Comparison of ENCODE assay signal across 25 cellular contexts in the genomic region with DNA sequence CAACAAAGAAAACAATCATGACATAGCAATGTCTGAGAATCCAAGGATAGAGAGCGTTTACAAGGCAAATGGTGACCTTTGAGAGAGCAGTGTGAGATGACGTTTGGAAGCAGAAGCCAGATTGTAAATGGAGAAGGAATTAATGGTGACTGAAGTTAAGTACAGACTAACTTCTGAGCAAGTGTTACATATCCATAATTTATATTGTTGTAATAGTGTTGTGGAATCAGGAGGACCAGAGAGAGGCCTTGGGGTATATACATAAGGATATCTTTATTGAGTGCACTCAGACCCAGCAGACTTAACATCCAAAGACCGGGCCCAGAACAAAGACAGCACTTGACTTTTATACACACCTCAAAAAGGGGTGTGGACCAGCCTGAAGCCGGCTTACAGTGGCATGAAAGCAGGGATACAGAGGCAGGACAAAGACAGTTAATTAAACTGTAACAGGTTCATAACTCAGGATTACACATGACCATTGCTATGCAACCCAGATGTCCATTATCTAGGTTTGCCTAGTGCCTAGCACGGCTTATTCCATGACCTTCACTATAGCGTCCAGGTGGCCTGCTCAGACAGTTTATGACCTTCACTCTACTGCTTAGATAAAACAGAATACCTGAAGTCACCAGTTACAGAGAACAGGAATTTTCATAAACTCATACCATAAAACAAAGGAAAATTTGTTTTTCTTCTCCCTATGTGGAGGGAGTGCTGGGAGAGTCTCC. TPM values are rescaled to one million over a fixed set of nuclear protein-coding genes. Genes with fewer than 3 reads are reported as not detected.
DNase-seq lines count a peak whose midpoint lies in the region; ATAC-seq, FAIRE-seq and TF ChIP-seq lines count a peak whose summit lies in the region.
"Had no signal": no experiment of that assay in that cellular context is flagged by ENCODE, and none has a peak within 500 bp of the region (broad histone marks: within the 10 kb centered on the region; RNA-seq: fewer than 3 reads in every experiment).

No MANE protein-coding gene starts in this region.

- peaks cover 3% of the 10 kb centered on the region for H3K36me3 Mint-ChIP-seq in activated T-helper 1 cell treated with anti-CD3 and anti-CD28 coated beads, Interleukin-12 subunit alpha, Interleukin-12 subunit beta, Interleukin-2, Interleukin-4 antibody, amounts not matched to agents 30 ng/mL and 10 ng/mL and 1 ng/mL, durations not matched to agents 14 hours and 24 hours and 36 hours (ENCODE audit: low read depth)
- H3K36me3 Mint-ChIP-seq in type B pancreatic cell = no peaks in the 10 kb centered on the region
- H3K36me3 Mint-ChIP-seq in endodermal cell (ENCODE audit: low read depth) = no peaks in the 10 kb centered on the region
- H3K36me3 Mint-ChIP-seq: CD8-positive, alpha-beta T cell had no signal

- intact Hi-C loops in activated T-helper 1 cell treated with anti-CD3 and anti-CD28 coated beads, Interleukin-12 subunit alpha, Interleukin-12 subunit beta, Interleukin-2, Interleukin-4 antibody, amounts not matched to agents 30 ng/mL and 10 ng/mL and 1 ng/mL, durations not matched to agents 14 hours and 24 hours and 36 hours (cut with micrococcal nuclease) = no loop called here

- H3K27ac ChIP-seq in hepatocyte (peak overlapping the region; percentile 90), endodermal cell (ENCODE audit: low read depth, low read length) (no peak overlapping the region)
- H3K27ac ChIP-seq: Peyer's patch had no signal

- TF ChIP-seq CTCF in D721Med (IDR thresholded peaks at IDR 0.05; ENCODE audit: insufficient read depth, missing control alignments) = no peak
- no peak for TF ChIP-seq CTCF in hepatocyte (IDR thresholded peaks at IDR 0.05; ENCODE audit: poor library complexity)
- TF ChIP-seq CTCF in type B pancreatic cell (conservative IDR thresholded peaks at IDR 0.05) = no peak
- no peak for TF ChIP-seq CTCF in endodermal cell (conservative IDR thresholded peaks at IDR 0.05)

- no peaks in the 10 kb centered on the region for H3K27me3 ChIP-seq in hepatocyte
- H3K27me3 ChIP-seq in endodermal cell (ENCODE audit: control insufficient read depth, insufficient read depth, low read length, poor library complexity, severe bottlenecking) = no peaks in the 10 kb centered on the region
- H3K27me3 ChIP-seq: Peyer's patch had no signal

- peaks cover 5% of the 10 kb centered on the region for H4K20me1 ChIP-seq in hepatocyte (ENCODE audit: insufficient read depth, poor library complexity, severe bottlenecking)

- DNase-seq in D721Med (ENCODE audit: insufficient read length, low spot score) (no peak), hepatocyte (ENCODE audit: low spot score) (no peak), type B pancreatic cell (ENCODE audit: extremely low spot score, unreplicated experiment) (no peak), endodermal cell (no peak)
- DNase-seq in activated T-helper 1 cell treated with anti-CD3 and anti-CD28 coated beads, Interleukin-12 subunit alpha, Interleukin-12 subunit beta, Interleukin-2, Interleukin-4 antibody, amounts not matched to agents 30 ng/mL and 10 ng/mL and 1 ng/mL, durations not matched to agents 14 hours and 24 hours and 36 hours (ENCODE audit: low spot score) = no peak
- no peak for DNase-seq in stimulated activated CD4-positive, alpha-beta T cell treated with anti-CD3 and anti-CD28 coated beads, Interleukin-4, amount 100 ng/mL, for 1 hour
- DNase-seq: C1 segment of cervical spinal cord; CD8-positive, alpha-beta T cell; DND-41; Kasumi-1; NCI-H1105 treated with DMSO at 0.1 percent for 48 hours; NCI-H146; NCI-H1930; NCI-H2107; NCI-H446 treated with DMSO at 0.1 percent for 48 hours; NCI-H526; OCI-M1; Peyer's patch; SIG-M5; SK-N-SH; SW 1271 had no signal

- no peaks in the 10 kb centered on the region for H3K9me3 Mint-ChIP-seq in activated T-helper 1 cell treated with anti-CD3 and anti-CD28 coated beads, Interleukin-12 subunit alpha, Interleukin-12 subunit beta, Interleukin-2, Interleukin-4 antibody, amounts not matched to agents 30 ng/mL and 10 ng/mL and 1 ng/mL, durations not matched to agents 14 hours and 24 hours and 36 hours
- H3K9me3 Mint-ChIP-seq in type B pancreatic cell = no peaks in the 10 kb centered on the region
- no peaks in the 10 kb centered on the region for H3K9me3 Mint-ChIP-seq in endodermal cell
- H3K9me3 Mint-ChIP-seq: CD8-positive, alpha-beta T cell had no signal

- WGBS in hepatocyte (ENCODE audit: low lambda C conversion rate, missing lambda C conversion rate) = 44% methylated on average over 6 of the region's 6 CpGs
- WGBS in endodermal cell (ENCODE audit: insufficient coverage in 1 of 2, insufficient read length in 1 of 2), 2 experiments = 88 to 90% methylated on average over 5 to 6 of the region's 6 CpGs

- no peak overlapping the region for H3K9ac ChIP-seq in endodermal cell (ENCODE audit: extremely low read depth, low read length, poor library complexity, severe bottlenecking)
- H3K9ac ChIP-seq: SK-N-SH had no signal

- H3K4me3 Mint-ChIP-seq in activated T-helper 1 cell treated with anti-CD3 and anti-CD28 coated beads, Interleukin-12 subunit alpha, Interleukin-12 subunit beta, Interleukin-2, Interleukin-4 antibody, amounts not matched to agents 30 ng/mL and 10 ng/mL and 1 ng/mL, durations not matched to agents 14 hours and 24 hours and 36 hours = peak overlapping the region; percentile 52
- H3K4me3 Mint-ChIP-seq in type B pancreatic cell (peak overlapping the region; percentile 51), endodermal cell (no peak overlapping the region)

- H3K27me3 Mint-ChIP-seq in activated T-helper 1 cell treated with anti-CD3 and anti-CD28 coated beads, Interleukin-12 subunit alpha, Interleukin-12 subunit beta, Interleukin-2, Interleukin-4 antibody, amounts not matched to agents 30 ng/mL and 10 ng/mL and 1 ng/mL, durations not matched to agents 14 hours and 24 hours and 36 hours (ENCODE audit: insufficient read depth) = peaks cover 8% of the 10 kb centered on the region
- H3K27me3 Mint-ChIP-seq in type B pancreatic cell = no peaks in the 10 kb centered on the region
- peaks cover 7% of the 10 kb centered on the region for H3K27me3 Mint-ChIP-seq in endodermal cell (ENCODE audit: insufficient read depth)

- H3K9me3 ChIP-seq in hepatocyte (ENCODE audit: low read depth) = no peaks in the 10 kb centered on the region
- no peaks in the 10 kb centered on the region for H3K9me3 ChIP-seq in endodermal cell (ENCODE audit: control insufficient read depth, low read length)
- H3K9me3 ChIP-seq: Peyer's patch, SK-N-SH had no signal

- no peak for ATAC-seq in HG02798 (IDR thresholded peaks at IDR 0.05; ENCODE audit: poor library complexity, unreplicated experiment)
- ATAC-seq: CD8-positive, alpha-beta T cell; HCT116; HepG2 had no signal

- H3K36me3 ChIP-seq in hepatocyte (replicated peaks; ENCODE audit: insufficient read depth, low read depth) = no peaks in the 10 kb centered on the region
- no peaks in the 10 kb centered on the region for H3K36me3 ChIP-seq in endodermal cell (ENCODE audit: control insufficient read depth, insufficient read depth, low read length)
- H3K36me3 ChIP-seq: Peyer's patch had no signal

- no peak overlapping the region for H2AFZ ChIP-seq in hepatocyte

- peaks cover 13% of the 10 kb centered on the region for H3K79me2 ChIP-seq in hepatocyte

- peak; percentile 61 for FAIRE-seq in D721Med (lab: Jason Lieb, UNC)
- FAIRE-seq: GM12892, HepG2 had no signal

- peaks cover 5% of the 10 kb centered on the region for H3K4me1 Mint-ChIP-seq in activated T-helper 1 cell treated with anti-CD3 and anti-CD28 coated beads, Interleukin-12 subunit alpha, Interleukin-12 subunit beta, Interleukin-2, Interleukin-4 antibody, amounts not matched to agents 30 ng/mL and 10 ng/mL and 1 ng/mL, durations not matched to agents 14 hours and 24 hours and 36 hours (ENCODE audit: low read depth)
- H3K4me1 Mint-ChIP-seq in type B pancreatic cell (ENCODE audit: unreplicated experiment) (peaks cover 6% of the 10 kb centered on the region), endodermal cell (peaks cover 11% of the 10 kb centered on the region)

- H3K27ac Mint-ChIP-seq in activated T-helper 1 cell treated with anti-CD3 and anti-CD28 coated beads, Interleukin-12 subunit alpha, Interleukin-12 subunit beta, Interleukin-2, Interleukin-4 antibody, amounts not matched to agents 30 ng/mL and 10 ng/mL and 1 ng/mL, durations not matched to agents 14 hours and 24 hours and 36 hours = no peak overlapping the region
- no peak overlapping the region for H3K27ac Mint-ChIP-seq in type B pancreatic cell
- H3K27ac Mint-ChIP-seq in endodermal cell = no peak overlapping the region
- H3K27ac Mint-ChIP-seq: CD8-positive, alpha-beta T cell had no signal

- H3K9me2 ChIP-seq in hepatocyte (replicated peaks; ENCODE audit: insufficient read depth) = no peaks in the 10 kb centered on the region
- H3K9me2 ChIP-seq: SK-N-SH had no signal

- H3K4me1 ChIP-seq in hepatocyte (ENCODE audit: insufficient read depth) = peaks cover 23% of the 10 kb centered on the region
- H3K4me1 ChIP-seq in endodermal cell (ENCODE audit: control insufficient read depth, insufficient read depth, low read length) = no peaks in the 10 kb centered on the region

- no peak overlapping the region for H3K4me3 ChIP-seq in hepatocyte
- H3K4me3 ChIP-seq in endodermal cell (ENCODE audit: low read length) = no peak overlapping the region
- H3K4me3 ChIP-seq: Peyer's patch had no signal

- peak overlapping the region; percentile 83 for H3K4me2 ChIP-seq in hepatocyte
- H3K4me2 ChIP-seq: SK-N-SH had no signal

RNA-seq across cellular contexts. Expression of a gene that starts 2.7 kb away (rescaled TPM):
- 23.3 and 25.1 TPM in 2 replicates for total RNA-seq in activated T-helper 1 cell treated with anti-CD3 and anti-CD28 coated beads, Interleukin-12 subunit alpha, Interleukin-12 subunit beta, Interleukin-2, Interleukin-4 antibody, amounts not matched to agents 30 ng/mL and 10 ng/mL and 1 ng/mL, durations not matched to agents 14 hours and 24 hours and 36 hours
- total RNA-seq in hepatocyte (188 and 206 TPM in 2 replicates), type B pancreatic cell (ENCODE audit: low replicate concordance) (133 and 206 TPM in 2 replicates), endodermal cell (100 to 1,000 TPM; 113 to 147 TPM)
- polyA plus RNA-seq in hepatocyte = 470 and 478 TPM in 2 replicates
- polyA plus RNA-seq in endodermal cell (2013, experiment 1 of 2) = 133 TPM
- 123 TPM for polyA plus RNA-seq in endodermal cell (2013, experiment 2 of 2)
